ENCODE assay signal across 2 cellular contexts in the genomic region with DNA sequence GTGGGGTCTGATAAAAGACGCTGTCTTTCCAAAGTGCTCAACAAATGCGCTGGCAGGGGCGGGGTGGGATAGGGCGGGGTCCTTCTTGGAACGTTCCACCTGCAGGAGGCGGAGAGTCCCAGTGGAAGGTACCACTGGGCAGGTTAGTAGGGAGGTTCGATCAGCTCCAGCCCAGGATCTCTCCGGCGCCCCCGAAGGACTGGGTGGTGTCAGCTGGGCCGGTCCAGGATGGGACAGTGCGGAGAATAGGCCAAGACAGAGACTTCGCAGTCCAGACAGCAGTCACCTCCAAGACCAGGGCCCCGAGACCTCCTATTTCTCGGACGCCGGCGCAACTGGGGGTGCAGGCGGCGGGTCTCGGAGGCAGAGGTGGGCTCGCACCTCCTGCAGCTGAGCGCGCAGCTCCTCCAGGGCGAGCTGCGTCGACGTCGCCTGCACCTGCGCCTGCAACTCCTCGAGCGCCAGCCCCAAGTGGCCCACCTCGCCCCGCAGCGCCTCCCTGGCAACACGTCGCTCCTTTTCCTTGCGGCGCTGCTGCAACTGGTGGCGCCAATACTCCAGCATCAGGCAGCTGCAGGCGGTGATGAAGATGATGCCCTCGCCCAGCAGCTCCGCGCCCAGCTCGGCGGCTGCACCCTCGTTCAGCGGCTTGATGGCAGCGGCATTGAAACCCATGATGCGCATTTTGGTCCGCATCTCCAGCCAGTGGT.
TF ChIP-seq lines count a peak whose summit lies in the region.

No MANE protein-coding gene starts in this region.

TF ChIP-seq in GM12891, 5 proteins besides CTCF, POLR2A, EP300 and RAD21:
- TF ChIP-seq POLR2AphosphoS5 (IDR thresholded peaks at IDR 0.05; ENCODE audit: low read depth, low read length) = peak; percentile 60
- no peak for TF ChIP-seq PAX5 (IDR thresholded peaks at IDR 0.05; ENCODE audit: insufficient read depth, low read length, severe bottlenecking)
TF ChIP-seq in GM12891: peak in this region for 1.

TF ChIP-seq in endothelial cell of umbilical vein, 7 proteins besides CTCF, POLR2A, EP300 and RAD21:
- no peak for TF ChIP-seq MYC (IDR thresholded peaks at IDR 0.05; ENCODE audit: low read depth, low read length)
- no peak for TF ChIP-seq FOS (IDR thresholded peaks at IDR 0.05; ENCODE audit: borderline replicate concordance, insufficient read depth, low read length)
- peak; percentile 75 for TF ChIP-seq POLR2AphosphoS5 (IDR thresholded peaks at IDR 0.05; ENCODE audit: insufficient read depth, low read depth, low read length)
- no peak for TF ChIP-seq JUN (IDR thresholded peaks at IDR 0.05; ENCODE audit: borderline replicate concordance, insufficient read depth, insufficient read length, low read depth)
- TF ChIP-seq EZH2 (IDR thresholded peaks at IDR 0.05; ENCODE audit: borderline replicate concordance, low read depth, low read length, severe bottlenecking) = peak; percentile 13
- no peak for TF ChIP-seq GATA2 (IDR thresholded peaks at IDR 0.05; ENCODE audit: insufficient read depth, insufficient read length, low read depth, low read length)
